ENCODE assay signal across 8 cellular contexts in the genomic region with DNA sequence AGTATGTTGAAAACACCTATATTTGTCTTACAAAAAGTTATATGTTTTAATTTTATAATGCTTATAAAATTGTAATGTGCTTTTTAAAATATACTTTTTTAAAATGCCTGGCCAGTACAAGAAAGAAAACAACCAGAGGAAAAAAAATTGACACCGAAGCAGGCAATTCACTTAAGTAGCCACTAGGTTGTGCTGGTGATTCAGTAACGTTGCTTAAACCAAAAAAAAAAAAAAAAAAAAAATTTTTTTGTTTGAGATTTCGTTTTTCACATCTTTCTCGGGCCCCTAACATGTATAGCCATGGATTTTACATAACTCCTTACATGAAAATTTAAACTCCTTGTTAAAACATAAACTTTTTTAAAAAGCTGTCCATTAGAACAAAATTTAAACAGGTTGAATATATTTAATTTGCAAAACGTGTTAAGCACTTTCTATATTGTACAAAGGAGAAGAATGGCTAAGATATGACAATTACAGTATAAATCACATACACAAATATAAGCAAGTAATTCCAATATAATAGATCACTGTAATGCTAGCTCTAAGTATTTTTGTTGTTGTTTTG. TPM values are rescaled to one million over a fixed set of nuclear protein-coding genes. Genes with fewer than 3 reads are reported as not detected.
A peak's percentile ranks its signal among the peaks of the same experiment; 100 is the strongest.
DNase-seq lines count a peak whose midpoint lies in the region; TF ChIP-seq lines count a peak whose summit lies in the region.

No MANE protein-coding gene starts in this region.

- no peaks in the 10 kb centered on the region for H3K36me3 ChIP-seq in kidney epithelial cell (ENCODE audit: control insufficient read depth, insufficient read depth, low read length)

- peak; percentile 33 for DNase-seq in NCI-H510A treated with DMSO at 0.1 percent for 48 hours (lab: John Stamatoyannopoulos, UW)
- no peak for DNase-seq in NCI-H510A (lab: John Stamatoyannopoulos, UW)
- peak; percentile 3 for DNase-seq in NCI-H1092 (lab: John Stamatoyannopoulos, UW)
- peak; percentile 39 for DNase-seq in amniotic stem cell (lab: John Stamatoyannopoulos, UW)
- DNase-seq in kidney epithelial cell (ENCODE audit: low read depth) = no peak
- no peak for DNase-seq in stimulated activated CD4-positive, alpha-beta T cell treated with anti-CD3 and anti-CD28 coated beads, Interleukin-4, amount 100 ng/mL, for 1 hour
- no peak for DNase-seq in mesenteric fat pad (ENCODE audit: low spot score)
- DNase-seq in activated CD4-positive, alpha-beta T cell treated with anti-CD3 and anti-CD28 coated beads for 4 hours = no peak

- peaks cover 3% of the 10 kb centered on the region for H3K27me3 ChIP-seq in kidney epithelial cell (ENCODE audit: control insufficient read depth, insufficient read depth, low read length)

- TF ChIP-seq CTCF in kidney epithelial cell (IDR thresholded peaks at IDR 0.05; ENCODE audit: insufficient read depth, low read length, poor library complexity, severe bottlenecking) = peak; percentile 74

- H3K4me3 ChIP-seq in kidney epithelial cell (ENCODE audit: low read depth, low read length) = no peak overlapping the region

RNA-seq across cellular contexts. Expression of gene OR8B4, which starts 9.2 kb away (rescaled TPM):
- total RNA-seq in kidney epithelial cell = not detected in 2 replicates
- not detected for total RNA-seq in mesenteric fat pad

RNA-seq across cellular contexts. Expression of gene OR8B3, which starts 16.6 kb away (rescaled TPM):
- total RNA-seq in kidney epithelial cell = not detected in 2 replicates
- not detected for total RNA-seq in mesenteric fat pad

RNA-seq across cellular contexts. Expression of gene OR8B8, which starts 30.1 kb away (rescaled TPM):
- total RNA-seq in kidney epithelial cell (not detected in 2 replicates), mesenteric fat pad (not detected)

RNA-seq across cellular contexts. Expression of gene OR8B2, which starts 31.1 kb away (rescaled TPM):
- total RNA-seq in kidney epithelial cell = not detected in 2 replicates
- not detected for total RNA-seq in mesenteric fat pad

Comparison
In these comparisons a context has a peak if more than half of its experiments do, and no peak if none do; other contexts are left out.
1. DNase-seq: peak in NCI-H510A treated with DMSO at 0.1 percent for 48 hours (single experiment), NCI-H1092 (single experiment) and amniotic stem cell (single experiment); none in NCI-H510A (single experiment), kidney epithelial cell (single experiment), stimulated activated CD4-positive, alpha-beta T cell treated with anti-CD3 and anti-CD28 coated beads, Interleukin-4, amount 100 ng/mL, for 1 hour (single experiment), mesenteric fat pad (single experiment) and activated CD4-positive, alpha-beta T cell treated with anti-CD3 and anti-CD28 coated beads for 4 hours (0 of 2).